Comparison of ENCODE assay signal across 1 cellular context in genomic region chr11:102669664-102670063, GRCh38.
A peak's percentile ranks its signal among the peaks of the same experiment; 100 is the strongest.
TF ChIP-seq lines count a peak whose summit lies in the region.

No MANE protein-coding gene starts in this region.

TF ChIP-seq in GM12878, 131 proteins besides CTCF, POLR2A, EP300 and RAD21:
- peak; percentile 37; the same call in 1 of the 2 replicates for TF ChIP-seq ATF7 (IDR thresholded peaks at IDR 0.05; ENCODE audit: low read depth)
- TF ChIP-seq RUNX3 (IDR thresholded peaks at IDR 0.05; ENCODE audit: low read length), result peak; percentile 44
- no peak for TF ChIP-seq IKZF2 (IDR thresholded peaks at IDR 0.05)
